Comparison of ENCODE assay signal across 1 cellular context in genomic region chr10:5501976-5502902, GRCh38.
TF ChIP-seq lines count a peak whose summit lies in the region.

No MANE protein-coding gene starts in this region.

TF ChIP-seq in K562, 482 proteins besides CTCF, POLR2A, EP300 and RAD21:
- TF ChIP-seq RB1 (IDR thresholded peaks at IDR 0.05; ENCODE audit: low read depth), result no peak
- no peak for TF ChIP-seq PHF20 (IDR thresholded peaks at IDR 0.05; ENCODE audit: partially characterized antibody)
- no peak for TF ChIP-seq ZFPM2 (CRISPR knock-in tag; IDR thresholded peaks at IDR 0.05)
- no peak for TF ChIP-seq MYBL2 (IDR thresholded peaks at IDR 0.05; ENCODE audit: low read depth)
- TF ChIP-seq MYBL2 (CRISPR knock-in tag; IDR thresholded peaks at IDR 0.05; ENCODE audit: borderline replicate concordance), result no peak
- no peak for TF ChIP-seq JUNB (CRISPR knock-in tag; conservative IDR thresholded peaks at IDR 0.05)
- TF ChIP-seq SNAPC5 (CRISPR knock-in tag; IDR thresholded peaks at IDR 0.05), result no peak
- no peak for TF ChIP-seq ZNF12 (CRISPR knock-in tag; IDR thresholded peaks at IDR 0.05)
- no peak for TF ChIP-seq NR1H2 (CRISPR knock-in tag; IDR thresholded peaks at IDR 0.05)
- TF ChIP-seq CBX2 (IDR thresholded peaks at IDR 0.05; ENCODE audit: insufficient read depth, low read length, poor library complexity, severe bottlenecking), result no peak
- TF ChIP-seq NFIC (IDR thresholded peaks at IDR 0.05), result no peak
- TF ChIP-seq ZC3H11A (IDR thresholded peaks at IDR 0.05; ENCODE audit: low read depth, low read length), result no peak
